ENCODE assay signal across 9 cellular contexts in genomic region chr3:48708481-48708889, GRCh38. TPM values are rescaled to one million over a fixed set of nuclear protein-coding genes. Genes with fewer than 3 reads are reported as not detected.
A peak's percentile ranks its signal among the peaks of the same experiment; 100 is the strongest.
DNase-seq lines count a peak whose midpoint lies in the region; ATAC-seq and TF ChIP-seq lines count a peak whose summit lies in the region.
"Had no signal": no experiment of that assay in that cellular context is flagged by ENCODE, and none has a peak within 500 bp of the region (broad histone marks: within the 10 kb centered on the region; RNA-seq: fewer than 3 reads in every experiment).

No MANE protein-coding gene starts in this region.

- CTCF ChIA-PET in IMR-90 (lab: Yijun Ruan, JAX) = interaction anchor here (0.5 to 0.6 kb wide), 2 partner anchors 9 to 65 kb away, joined by 3 to 4 read pairs; no protein-coding TSS in a partner anchor

- ATAC-seq in IMR-90 (ENCODE audit: low read depth) = peak; percentile 72
- no peak for ATAC-seq in natural killer cell
- ATAC-seq in HG03139 (IDR thresholded peaks at IDR 0.05; ENCODE audit: unreplicated experiment) = no peak

- no peak overlapping the region for H4K5ac ChIP-seq in IMR-90 (ENCODE audit: low read depth, low read length)

- H3K23ac ChIP-seq in IMR-90 (ENCODE audit: low read depth, low read length) = 0 out of 2 replicates have a peak overlapping the region, but pooled peaks have one; percentile 1

- H4K8ac ChIP-seq in IMR-90 (ENCODE audit: low read depth in 2 of 2, low read length in 2 of 2) = no peak overlapping the region

- in situ Hi-C loops in IMR-90 (cut with MboI; ENCODE audit: low sequenced_read_pairs) = no loop called here

- H2AK5ac ChIP-seq in IMR-90 (ENCODE audit: low read depth, low read length) = no peak overlapping the region

- POLR2A ChIA-PET in IMR-90 (lab: Charles Lee; ENCODE audit: unreplicated experiment) = interaction anchor here (0.5 kb wide), 1 partner anchor 70 kb away, joined by 11 read pairs; no protein-coding TSS in a partner anchor

- H3K36me3 Mint-ChIP-seq in natural killer cell = no peaks in the 10 kb centered on the region

- H3K36me3 ChIP-seq in BLaER1 (peaks cover 98% of the 10 kb centered on the region), IMR-90 (ENCODE audit: control insufficient read depth, insufficient read depth, low read length) (peaks cover 44% of the 10 kb centered on the region)

- no peak overlapping the region for H3K18ac ChIP-seq in IMR-90 (ENCODE audit: low read depth, low read length)

- H3K4me1 ChIP-seq in BLaER1 = peaks cover 58% of the 10 kb centered on the region
- H3K4me1 ChIP-seq in IMR-90 (ENCODE audit: control insufficient read depth, insufficient read depth, low read length) = peaks cover 13% of the 10 kb centered on the region

- no peaks in the 10 kb centered on the region for H3K27me3 Mint-ChIP-seq in natural killer cell (ENCODE audit: low read depth in 2 of 2)

- peak overlapping the region; percentile 45 to 71 for H3K27ac Mint-ChIP-seq in natural killer cell

- no CpG with 5 or more reads among the region's 2 CpGs for WGBS in IMR-90 (ENCODE audit: extremely low coverage in 2 of 2, insufficient read length in 1 of 2), 2 experiments

- H2BK5ac ChIP-seq in IMR-90 (ENCODE audit: low read depth, low read length, poor library complexity, severe bottlenecking) = peak overlapping the region; percentile 84

- no peak overlapping the region for H3K56ac ChIP-seq in IMR-90 (ENCODE audit: extremely low read depth, insufficient read depth, low read length)

- no peak overlapping the region for H3K27ac ChIP-seq in BLaER1
- peak overlapping the region; percentile 72; the same call in 1 of the 2 replicates for H3K27ac ChIP-seq in IMR-90 (ENCODE audit: insufficient read depth, low read length)
- peak overlapping the region in 1 of 2 donors; percentile 54 for H3K27ac ChIP-seq in coronary artery

- no peak overlapping the region for H2AK9ac ChIP-seq in IMR-90 (replicated peaks; ENCODE audit: low read depth, low read length, poor library complexity)

- TF ChIP-seq RAD21 in IMR-90 (IDR thresholded peaks at IDR 0.05; ENCODE audit: low read length) = no peak

- no peak overlapping the region for H2BK20ac ChIP-seq in IMR-90 (ENCODE audit: low read depth, low read length)

- no peak overlapping the region for H4K91ac ChIP-seq in IMR-90 (ENCODE audit: insufficient read depth, low read depth, low read length)

- no peak overlapping the region for H3K4me3 ChIP-seq in BLaER1
- no peak overlapping the region for H3K4me3 ChIP-seq in IMR-90 (ENCODE audit: insufficient read depth, low read depth, low read length)
- peak overlapping the region; percentile 12 for H3K4me3 ChIP-seq in coronary artery

- no peak overlapping the region for H3K14ac ChIP-seq in IMR-90 (replicated peaks; ENCODE audit: low read depth, low read length)

- no peak for TF ChIP-seq POLR2A in IMR-90 (IDR thresholded peaks at IDR 0.05; ENCODE audit: low read depth, low read length)

- intact Hi-C loops in IMR-90 (cut with micrococcal nuclease) (no loop called here), natural killer cell (cut with micrococcal nuclease) (no loop called here)

- H3K79me1 ChIP-seq in IMR-90 (ENCODE audit: low read depth in 1 of 2, low read length in 2 of 2) = peaks cover 3 to 65% of the 10 kb centered on the region in 2 experiments

- H3K9ac ChIP-seq in BLaER1 = no peak overlapping the region
- H3K9ac ChIP-seq in IMR-90 (ENCODE audit: low read depth, low read length) = no peak overlapping the region

- H3K4me2 ChIP-seq in BLaER1 = peak overlapping the region; percentile 48
- no peak overlapping the region for H3K4me2 ChIP-seq in IMR-90 (ENCODE audit: low read depth, low read length)

- TF ChIP-seq CTCF in IMR-90 (conservative IDR thresholded peaks at IDR 0.05; ENCODE audit: low read depth, low read length) = no peak
- no peak for TF ChIP-seq CTCF in coronary artery (IDR thresholded peaks at IDR 0.05)
- TF ChIP-seq CTCF in natural killer cell (IDR thresholded peaks at IDR 0.05) = no peak

- no peak overlapping the region for H2BK15ac ChIP-seq in IMR-90 (ENCODE audit: low read depth, low read length)

- no peak overlapping the region for H2BK120ac ChIP-seq in IMR-90 (ENCODE audit: low read depth, low read length)

- H3K27me3 ChIP-seq in BLaER1 (no peaks in the 10 kb centered on the region), IMR-90 (ENCODE audit: control insufficient read depth, insufficient read depth, low read length) (no peaks in the 10 kb centered on the region)

- DNase-seq in IMR-90 (peak; percentile 75), coronary artery (ENCODE audit: low spot score) (no peak), natural killer cell (no peak), amniotic stem cell (lab: John Stamatoyannopoulos, UW) (no peak), NCI-H1092 (lab: John Stamatoyannopoulos, UW) (no peak), NCI-H128 (lab: John Stamatoyannopoulos, UW; ENCODE audit: unreplicated experiment) (no peak)
- DNase-seq: OCI-M1 had no signal

- dilution Hi-C loops in IMR-90 (cut with HindIII; ENCODE audit: low sequenced_read_pairs, unreplicated experiment) = no loop called here

- H3K4me3 Mint-ChIP-seq in natural killer cell = no peak overlapping the region

- no peak overlapping the region for H3K4ac ChIP-seq in IMR-90 (ENCODE audit: low read depth, low read length)

- H3K9me3 ChIP-seq in BLaER1 = no peaks in the 10 kb centered on the region
- H3K9me3 ChIP-seq in IMR-90 (ENCODE audit: control insufficient read depth, insufficient read depth, low read length) = no peaks in the 10 kb centered on the region

- peaks cover 37% of the 10 kb centered on the region for H3K9me1 ChIP-seq in IMR-90 (ENCODE audit: insufficient read depth, low read length)

- no peaks in the 10 kb centered on the region for H3K9me3 Mint-ChIP-seq in natural killer cell

- no peak overlapping the region for H2AFZ ChIP-seq in IMR-90 (replicated peaks; ENCODE audit: low read length, poor library complexity)

- BruUV-seq in IMR-90 (replicated peaks; lab: Mats Ljungman, UMichigan) = no TSS peak

- H4K20me1 ChIP-seq in BLaER1 = peaks cover 100% of the 10 kb centered on the region
- H4K20me1 ChIP-seq in IMR-90 (ENCODE audit: insufficient read depth, low read length) = peaks cover 97% of the 10 kb centered on the region

- H3K4me1 Mint-ChIP-seq in natural killer cell = peaks cover 47 to 57% of the 10 kb centered on the region in 2 donors

TF ChIP-seq in IMR-90, 13 proteins besides CTCF, POLR2A, EP300 and RAD21:
- peak; percentile 70 for TF ChIP-seq CEBPB (IDR thresholded peaks at IDR 0.05; ENCODE audit: low read depth, low read length)
- peak; percentile 44; the same call in 1 of the 2 replicates for TF ChIP-seq MXI1 (IDR thresholded peaks at IDR 0.05; ENCODE audit: borderline replicate concordance, low read depth, low read length)
- TF ChIP-seq RCOR1 (IDR thresholded peaks at IDR 0.05; ENCODE audit: insufficient replicate concordance, low read length) = no peak
- TF ChIP-seq ELK1 (IDR thresholded peaks at IDR 0.05; ENCODE audit: borderline replicate concordance, low read depth, low read length) = no peak
- TF ChIP-seq, protein P1, sequence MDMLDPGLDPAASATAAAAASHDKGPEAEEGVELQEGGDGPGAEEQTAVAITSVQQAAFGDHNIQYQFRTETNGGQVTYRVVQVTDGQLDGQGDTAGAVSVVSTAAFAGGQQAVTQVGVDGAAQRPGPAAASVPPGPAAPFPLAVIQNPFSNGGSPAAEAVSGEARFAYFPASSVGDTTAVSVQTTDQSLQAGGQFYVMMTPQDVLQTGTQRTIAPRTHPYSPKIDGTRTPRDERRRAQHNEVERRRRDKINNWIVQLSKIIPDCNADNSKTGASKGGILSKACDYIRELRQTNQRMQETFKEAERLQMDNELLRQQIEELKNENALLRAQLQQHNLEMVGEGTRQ (IDR thresholded peaks at IDR 0.05; ENCODE audit: low read depth, low read length) = no peak
- TF ChIP-seq SMC3 (IDR thresholded peaks at IDR 0.05; ENCODE audit: low read depth, low read length) = no peak
- TF ChIP-seq FOS (IDR thresholded peaks at IDR 0.05; ENCODE audit: low read depth, low read length) = no peak
- TF ChIP-seq NFE2L2 (IDR thresholded peaks at IDR 0.05; ENCODE audit: low read depth, low read length) = no peak
- no peak for TF ChIP-seq RFX5 (IDR thresholded peaks at IDR 0.05; ENCODE audit: low read depth, low read length)
- TF ChIP-seq BHLHE40 (IDR thresholded peaks at IDR 0.05; ENCODE audit: low read depth, low read length) = peak; percentile 52; the same call in 1 of the 2 replicates
- no peak for TF ChIP-seq CHD1 (IDR thresholded peaks at IDR 0.05; ENCODE audit: low read depth, low read length)
- no peak for TF ChIP-seq MAFK (IDR thresholded peaks at IDR 0.05; ENCODE audit: low read depth, low read length)

RNA-seq across cellular contexts. Expression of gene IP6K2, which starts 8.5 kb away (rescaled TPM):
- 73.7 and 76.9 TPM in 2 replicates for total RNA-seq in IMR-90 (2012; rRNA removed)
- polyA plus RNA-seq in IMR-90 (2012; rRNA removed) = 155 and 169 TPM in 2 replicates
- 86.6 and 128 TPM in 2 replicates for polyA plus RNA-seq in IMR-90 (2012; cell fraction: cytosol; rRNA removed)
- 518 and 581 TPM in 2 replicates for polyA plus RNA-seq in IMR-90 (2012; cell fraction: nucleus; rRNA removed; ENCODE audit: low replicate concordance)
- 100 to 1,000 TPM; 140 to 151 (median 148) TPM for total RNA-seq in natural killer cell

RNA-seq across cellular contexts. Expression of gene NCKIPSD, which starts 22.8 kb away (rescaled TPM):
- total RNA-seq in IMR-90 (2012; rRNA removed) = 21.0 and 21.9 TPM in 2 replicates
- 38.3 and 42.3 TPM in 2 replicates for polyA plus RNA-seq in IMR-90 (2012; rRNA removed)
- polyA plus RNA-seq in IMR-90 (2012; cell fraction: cytosol; rRNA removed) = 15.5 and 40.7 TPM in 2 replicates
- 71.9 and 123 TPM in 2 replicates for polyA plus RNA-seq in IMR-90 (2012; cell fraction: nucleus; rRNA removed; ENCODE audit: low replicate concordance)
- total RNA-seq in natural killer cell = 10 to 100 TPM; 12.2 to 14.1 (median 12.8) TPM

RNA-seq across cellular contexts. Expression of gene CELSR3, which starts 45.8 kb away (rescaled TPM):
- total RNA-seq in IMR-90 (2012; rRNA removed) (0.18 and 0.28 TPM in 2 replicates), natural killer cell (1 to 10 TPM; 2.0 to 3.4 (median 2.6) TPM)
- 0.59 and 0.63 TPM in 2 replicates for polyA plus RNA-seq in IMR-90 (2012; rRNA removed)
- 0.21 and 0.46 TPM in 2 replicates for polyA plus RNA-seq in IMR-90 (2012; cell fraction: cytosol; rRNA removed)
- polyA plus RNA-seq in IMR-90 (2012; cell fraction: nucleus; rRNA removed; ENCODE audit: low replicate concordance) = 2.5 and 3.7 TPM in 2 replicates
